ENCODE assay signal across 9 cellular contexts in the genomic region with DNA sequence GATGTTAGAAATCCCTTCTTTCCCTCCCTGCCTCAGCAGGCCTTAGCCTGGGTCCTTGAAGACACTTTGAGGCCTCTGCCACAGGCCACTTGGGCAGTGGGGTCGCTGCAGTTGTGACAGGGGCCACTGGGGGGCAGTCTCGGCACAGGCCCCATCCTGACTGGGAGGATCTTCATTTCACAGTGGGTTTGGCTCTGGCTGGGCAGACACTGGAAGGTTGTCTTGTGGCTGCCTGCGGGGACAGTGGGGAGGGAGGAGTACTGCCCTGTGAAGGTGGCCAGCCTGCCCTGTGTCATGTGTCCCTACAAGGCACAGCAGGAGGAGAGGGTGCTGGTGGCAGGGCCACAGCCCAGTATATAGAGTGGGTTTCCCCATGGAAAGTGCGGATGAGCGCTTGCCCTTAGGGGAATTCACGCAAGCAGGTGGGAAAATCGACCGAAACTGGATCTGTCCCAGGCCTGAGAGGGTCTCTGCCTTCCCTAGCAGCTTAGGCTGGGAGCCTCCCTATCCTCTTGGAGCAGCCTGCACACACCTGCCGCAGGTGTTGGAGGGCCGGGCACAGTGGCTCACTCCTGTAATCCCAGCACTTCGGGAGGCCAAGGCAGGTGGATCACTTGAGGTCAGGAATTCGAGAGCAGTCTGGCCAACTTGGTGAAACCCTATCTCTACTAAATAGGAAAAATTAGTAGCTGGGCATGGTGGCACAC. TPM values are rescaled to one million over a fixed set of nuclear protein-coding genes. Genes with fewer than 3 reads are reported as not detected.
DNase-seq lines count a peak whose midpoint lies in the region; ATAC-seq and TF ChIP-seq lines count a peak whose summit lies in the region.
"Had no signal": no experiment of that assay in that cellular context is flagged by ENCODE, and none has a peak within 500 bp of the region (broad histone marks: within the 10 kb centered on the region; RNA-seq: fewer than 3 reads in every experiment).

No MANE protein-coding gene starts in this region.

- TF ChIP-seq CTCF in GM06990 (IDR thresholded peaks at IDR 0.05; ENCODE audit: insufficient read depth, low read length, poor library complexity, severe bottlenecking) (peak; percentile 98), brain microvascular endothelial cell (IDR thresholded peaks at IDR 0.05; ENCODE audit: low read depth, low read length, missing control alignments) (peak; percentile 98)

- DNase-seq in GM06990 (ENCODE audit: extremely low read depth, insufficient read length) = peak; percentile 71
- peak; percentile 68 to 69 for DNase-seq in Kasumi-1 (lab: John Stamatoyannopoulos, UW)
- DNase-seq in UCSD-AML1 (lab: John Stamatoyannopoulos, UW; ENCODE audit: unreplicated experiment) = peak; percentile 70
- peak; percentile 65 for DNase-seq in brain microvascular endothelial cell
- peak; percentile 38 to 47 (median 44) for DNase-seq in immature natural killer cell
- DNase-seq in stimulated activated CD4-positive, alpha-beta T cell treated with anti-CD3 and anti-CD28 coated beads, Interleukin-1b, Interleukin-23, amount 100 ng/mL, for 48 hours = peak; percentile 70

- H3K27me3 ChIP-seq in GM06990 (replicated peaks; ENCODE audit: control insufficient read depth, insufficient read depth, low read length) (no peaks in the 10 kb centered on the region), brain microvascular endothelial cell (replicated peaks) (no peaks in the 10 kb centered on the region)

- H3K4me3 ChIP-seq in GM06990 (replicated peaks; ENCODE audit: low read depth, low read length) = no peak overlapping the region
- no peak overlapping the region for H3K4me3 ChIP-seq in brain microvascular endothelial cell (ENCODE audit: low read depth, low read length)

- H3K27me3 Mint-ChIP-seq in immature natural killer cell (ENCODE audit: low read depth in 3 of 3) = peaks cover 4 to 8% (median 5%) of the 10 kb centered on the region in 3 donors
- H3K27me3 Mint-ChIP-seq: dendritic cell treated with granulocyte-macrophage colony-stimulating factor and Interleukin-4, amounts not matched to agents 40 ng/mL and 50 ng/mL, for 4 days had no signal

- in situ Hi-C loops in brain microvascular endothelial cell (cut with HindIII; ENCODE audit: low pct_ligation_motif_present, low sequenced_read_pairs) = no loop called here

- H3K4me1 Mint-ChIP-seq in immature natural killer cell = peaks cover 5 to 10% of the 10 kb centered on the region in 2 donors

- H3K36me3 Mint-ChIP-seq in immature natural killer cell = peaks cover 0 to 28% (median 10%) of the 10 kb centered on the region in 3 donors

- H3K36me3 ChIP-seq in GM06990 (ENCODE audit: control insufficient read depth, insufficient read depth, low read length) (peaks cover 63% of the 10 kb centered on the region), brain microvascular endothelial cell (replicated peaks) (peaks cover 45% of the 10 kb centered on the region)

- H3K27ac ChIP-seq in brain microvascular endothelial cell = no peak overlapping the region

- no peaks in the 10 kb centered on the region for H3K9me3 Mint-ChIP-seq in immature natural killer cell
- H3K9me3 Mint-ChIP-seq: dendritic cell treated with granulocyte-macrophage colony-stimulating factor and Interleukin-4, amounts not matched to agents 40 ng/mL and 50 ng/mL, for 4 days had no signal

- ATAC-seq in GM21390 (IDR thresholded peaks at IDR 0.05; ENCODE audit: unreplicated experiment) (no peak), GM21381 (IDR thresholded peaks at IDR 0.05; ENCODE audit: unreplicated experiment) (no peak)

- H3K4me3 Mint-ChIP-seq in immature natural killer cell = no peak overlapping the region
- H3K4me3 Mint-ChIP-seq: dendritic cell treated with granulocyte-macrophage colony-stimulating factor and Interleukin-4, amounts not matched to agents 40 ng/mL and 50 ng/mL, for 4 days had no signal

- H3K27ac Mint-ChIP-seq in immature natural killer cell = peak overlapping the region; percentile 30 to 81 (median 66)
- H3K27ac Mint-ChIP-seq: dendritic cell treated with granulocyte-macrophage colony-stimulating factor and Interleukin-4, amounts not matched to agents 40 ng/mL and 50 ng/mL, for 4 days had no signal

RNA-seq across cellular contexts. Expression of a gene that starts 28.8 kb away (rescaled TPM):
- polyA plus RNA-seq in immature natural killer cell = 1 to 10 TPM in 2 of 3 donors, not detected in 1; 2.0 to 2.1 TPM

RNA-seq across cellular contexts. Expression of a gene that starts 46.8 kb away (rescaled TPM):
- polyA plus RNA-seq in immature natural killer cell = 1 to 10 TPM in 2 of 3 donors, under 1 TPM in 1; 0.15 to 9.4 (median 2.9) TPM
